1 cellular context compared by ENCODE assay signal in the genomic region with DNA sequence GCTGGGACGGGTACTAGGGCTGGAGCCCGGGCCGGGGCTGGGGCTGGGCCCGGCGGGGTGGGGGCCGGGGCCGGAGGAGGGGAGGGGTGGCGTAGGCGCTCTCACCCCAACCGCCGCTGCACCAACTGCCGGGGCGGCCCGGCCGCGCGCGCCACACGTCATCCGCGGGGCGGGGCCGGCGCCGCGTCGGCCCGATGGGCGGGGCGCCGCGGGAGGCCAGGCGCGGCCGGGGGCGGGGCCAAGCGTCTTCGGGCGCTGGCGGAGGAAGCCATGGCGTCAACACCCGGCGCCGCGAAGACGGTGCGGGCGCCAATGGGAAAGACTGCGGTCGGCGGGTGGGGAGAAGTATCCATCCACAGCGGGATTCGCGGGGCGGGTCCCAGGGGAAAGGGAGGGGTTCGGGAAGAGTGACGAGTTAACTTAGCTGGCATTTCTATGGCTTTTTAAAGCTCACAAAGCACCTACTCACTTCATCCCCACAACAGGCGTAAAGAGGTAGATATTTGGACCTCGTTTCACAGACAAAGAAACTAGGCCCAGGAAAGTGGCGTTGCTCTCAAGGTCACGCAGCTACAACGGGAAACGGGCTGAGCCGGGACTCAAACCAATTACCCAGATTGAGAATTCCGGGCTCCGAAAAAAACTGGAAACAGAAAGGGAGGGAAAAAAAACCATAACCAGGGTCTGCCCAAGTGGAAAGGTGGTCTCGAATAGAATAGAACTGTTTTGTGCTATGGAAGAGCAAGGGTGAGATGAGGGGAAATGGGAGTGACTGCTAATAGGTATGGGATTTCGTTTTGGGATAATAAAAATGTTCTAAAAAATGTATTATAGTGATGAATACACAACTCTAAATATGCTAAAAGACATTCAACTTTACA.
TF ChIP-seq lines count a peak whose summit lies in the region.

A gene with protein sequence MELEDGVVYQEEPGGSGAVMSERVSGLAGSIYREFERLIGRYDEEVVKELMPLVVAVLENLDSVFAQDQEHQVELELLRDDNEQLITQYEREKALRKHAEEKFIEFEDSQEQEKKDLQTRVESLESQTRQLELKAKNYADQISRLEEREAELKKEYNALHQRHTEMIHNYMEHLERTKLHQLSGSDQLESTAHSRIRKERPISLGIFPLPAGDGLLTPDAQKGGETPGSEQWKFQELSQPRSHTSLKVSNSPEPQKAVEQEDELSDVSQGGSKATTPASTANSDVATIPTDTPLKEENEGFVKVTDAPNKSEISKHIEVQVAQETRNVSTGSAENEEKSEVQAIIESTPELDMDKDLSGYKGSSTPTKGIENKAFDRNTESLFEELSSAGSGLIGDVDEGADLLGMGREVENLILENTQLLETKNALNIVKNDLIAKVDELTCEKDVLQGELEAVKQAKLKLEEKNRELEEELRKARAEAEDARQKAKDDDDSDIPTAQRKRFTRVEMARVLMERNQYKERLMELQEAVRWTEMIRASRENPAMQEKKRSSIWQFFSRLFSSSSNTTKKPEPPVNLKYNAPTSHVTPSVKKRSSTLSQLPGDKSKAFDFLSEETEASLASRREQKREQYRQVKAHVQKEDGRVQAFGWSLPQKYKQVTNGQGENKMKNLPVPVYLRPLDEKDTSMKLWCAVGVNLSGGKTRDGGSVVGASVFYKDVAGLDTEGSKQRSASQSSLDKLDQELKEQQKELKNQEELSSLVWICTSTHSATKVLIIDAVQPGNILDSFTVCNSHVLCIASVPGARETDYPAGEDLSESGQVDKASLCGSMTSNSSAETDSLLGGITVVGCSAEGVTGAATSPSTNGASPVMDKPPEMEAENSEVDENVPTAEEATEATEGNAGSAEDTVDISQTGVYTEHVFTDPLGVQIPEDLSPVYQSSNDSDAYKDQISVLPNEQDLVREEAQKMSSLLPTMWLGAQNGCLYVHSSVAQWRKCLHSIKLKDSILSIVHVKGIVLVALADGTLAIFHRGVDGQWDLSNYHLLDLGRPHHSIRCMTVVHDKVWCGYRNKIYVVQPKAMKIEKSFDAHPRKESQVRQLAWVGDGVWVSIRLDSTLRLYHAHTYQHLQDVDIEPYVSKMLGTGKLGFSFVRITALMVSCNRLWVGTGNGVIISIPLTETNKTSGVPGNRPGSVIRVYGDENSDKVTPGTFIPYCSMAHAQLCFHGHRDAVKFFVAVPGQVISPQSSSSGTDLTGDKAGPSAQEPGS (N-terminal part only) (minus strand): TSS at position 130 of the 881 bp plus-strand sequence. CDS start 212 bp downstream, outside the sequence.

TF ChIP-seq in K562, 482 proteins besides CTCF, POLR2A, EP300 and RAD21 (continued from another document and continues in another):
- peak; percentile 38 for TF ChIP-seq ASH1L (IDR thresholded peaks at IDR 0.05; ENCODE audit: borderline replicate concordance, low read depth, partially characterized antibody)
- no peak for TF ChIP-seq HEY1 (CRISPR knock-in tag; IDR thresholded peaks at IDR 0.05; ENCODE audit: borderline replicate concordance)
- no peak for TF ChIP-seq ZNF644 (tag; IDR thresholded peaks at IDR 0.05; ENCODE audit: low read depth)
- no peak for TF ChIP-seq RBBP5 (IDR thresholded peaks at IDR 0.05; ENCODE audit: borderline replicate concordance, insufficient read depth, low read length, poor library complexity, severe bottlenecking)
- no peak for TF ChIP-seq ZNF134 (CRISPR knock-in tag; conservative IDR thresholded peaks at IDR 0.05)
- TF ChIP-seq SAFB (IDR thresholded peaks at IDR 0.05; ENCODE audit: borderline replicate concordance, low read depth, low read length), result no peak
- TF ChIP-seq, protein P1, sequence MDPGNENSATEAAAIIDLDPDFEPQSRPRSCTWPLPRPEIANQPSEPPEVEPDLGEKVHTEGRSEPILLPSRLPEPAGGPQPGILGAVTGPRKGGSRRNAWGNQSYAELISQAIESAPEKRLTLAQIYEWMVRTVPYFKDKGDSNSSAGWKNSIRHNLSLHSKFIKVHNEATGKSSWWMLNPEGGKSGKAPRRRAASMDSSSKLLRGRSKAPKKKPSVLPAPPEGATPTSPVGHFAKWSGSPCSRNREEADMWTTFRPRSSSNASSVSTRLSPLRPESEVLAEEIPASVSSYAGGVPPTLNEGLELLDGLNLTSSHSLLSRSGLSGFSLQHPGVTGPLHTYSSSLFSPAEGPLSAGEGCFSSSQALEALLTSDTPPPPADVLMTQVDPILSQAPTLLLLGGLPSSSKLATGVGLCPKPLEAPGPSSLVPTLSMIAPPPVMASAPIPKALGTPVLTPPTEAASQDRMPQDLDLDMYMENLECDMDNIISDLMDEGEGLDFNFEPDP (CRISPR knock-in tag; IDR thresholded peaks at IDR 0.05), result no peak
- TF ChIP-seq, protein P2, sequence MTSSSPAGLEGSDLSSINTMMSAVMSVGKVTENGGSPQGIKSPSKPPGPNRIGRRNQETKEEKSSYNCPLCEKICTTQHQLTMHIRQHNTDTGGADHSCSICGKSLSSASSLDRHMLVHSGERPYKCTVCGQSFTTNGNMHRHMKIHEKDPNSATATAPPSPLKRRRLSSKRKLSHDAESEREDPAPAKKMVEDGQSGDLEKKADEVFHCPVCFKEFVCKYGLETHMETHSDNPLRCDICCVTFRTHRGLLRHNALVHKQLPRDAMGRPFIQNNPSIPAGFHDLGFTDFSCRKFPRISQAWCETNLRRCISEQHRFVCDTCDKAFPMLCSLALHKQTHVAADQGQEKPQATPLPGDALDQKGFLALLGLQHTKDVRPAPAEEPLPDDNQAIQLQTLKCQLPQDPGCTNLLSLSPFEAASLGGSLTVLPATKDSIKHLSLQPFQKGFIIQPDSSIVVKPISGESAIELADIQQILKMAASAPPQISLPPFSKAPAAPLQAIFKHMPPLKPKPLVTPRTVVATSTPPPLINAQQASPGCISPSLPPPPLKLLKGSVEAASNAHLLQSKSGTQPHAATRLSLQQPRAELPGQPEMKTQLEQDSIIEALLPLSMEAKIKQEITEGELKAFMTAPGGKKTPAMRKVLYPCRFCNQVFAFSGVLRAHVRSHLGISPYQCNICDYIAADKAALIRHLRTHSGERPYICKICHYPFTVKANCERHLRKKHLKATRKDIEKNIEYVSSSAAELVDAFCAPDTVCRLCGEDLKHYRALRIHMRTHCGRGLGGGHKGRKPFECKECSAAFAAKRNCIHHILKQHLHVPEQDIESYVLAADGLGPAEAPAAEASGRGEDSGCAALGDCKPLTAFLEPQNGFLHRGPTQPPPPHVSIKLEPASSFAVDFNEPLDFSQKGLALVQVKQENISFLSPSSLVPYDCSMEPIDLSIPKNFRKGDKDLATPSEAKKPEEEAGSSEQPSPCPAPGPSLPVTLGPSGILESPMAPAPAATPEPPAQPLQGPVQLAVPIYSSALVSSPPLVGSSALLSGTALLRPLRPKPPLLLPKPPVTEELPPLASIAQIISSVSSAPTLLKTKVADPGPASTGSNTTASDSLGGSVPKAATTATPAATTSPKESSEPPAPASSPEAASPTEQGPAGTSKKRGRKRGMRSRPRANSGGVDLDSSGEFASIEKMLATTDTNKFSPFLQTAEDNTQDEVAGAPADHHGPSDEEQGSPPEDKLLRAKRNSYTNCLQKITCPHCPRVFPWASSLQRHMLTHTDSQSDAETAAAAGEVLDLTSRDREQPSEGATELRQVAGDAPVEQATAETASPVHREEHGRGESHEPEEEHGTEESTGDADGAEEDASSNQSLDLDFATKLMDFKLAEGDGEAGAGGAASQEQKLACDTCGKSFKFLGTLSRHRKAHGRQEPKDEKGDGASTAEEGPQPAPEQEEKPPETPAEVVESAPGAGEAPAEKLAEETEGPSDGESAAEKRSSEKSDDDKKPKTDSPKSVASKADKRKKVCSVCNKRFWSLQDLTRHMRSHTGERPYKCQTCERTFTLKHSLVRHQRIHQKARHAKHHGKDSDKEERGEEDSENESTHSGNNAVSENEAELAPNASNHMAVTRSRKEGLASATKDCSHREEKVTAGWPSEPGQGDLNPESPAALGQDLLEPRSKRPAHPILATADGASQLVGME (CRISPR knock-in tag; IDR thresholded peaks at IDR 0.05), result no peak
- TF ChIP-seq HNRNPUL1 (IDR thresholded peaks at IDR 0.05; ENCODE audit: low read length), result no peak
- TF ChIP-seq POU5F1 (IDR thresholded peaks at IDR 0.05; ENCODE audit: borderline replicate concordance, low read depth, low read length, partially characterized antibody), result no peak
- TF ChIP-seq PML (IDR thresholded peaks at IDR 0.05; ENCODE audit: low read length), result no peak
- no peak for TF ChIP-seq RBM17 (IDR thresholded peaks at IDR 0.05; ENCODE audit: borderline replicate concordance, low read depth, low read length)
- no peak for TF ChIP-seq MAFF (IDR thresholded peaks at IDR 0.05; ENCODE audit: low read length)
- TF ChIP-seq, protein P3, sequence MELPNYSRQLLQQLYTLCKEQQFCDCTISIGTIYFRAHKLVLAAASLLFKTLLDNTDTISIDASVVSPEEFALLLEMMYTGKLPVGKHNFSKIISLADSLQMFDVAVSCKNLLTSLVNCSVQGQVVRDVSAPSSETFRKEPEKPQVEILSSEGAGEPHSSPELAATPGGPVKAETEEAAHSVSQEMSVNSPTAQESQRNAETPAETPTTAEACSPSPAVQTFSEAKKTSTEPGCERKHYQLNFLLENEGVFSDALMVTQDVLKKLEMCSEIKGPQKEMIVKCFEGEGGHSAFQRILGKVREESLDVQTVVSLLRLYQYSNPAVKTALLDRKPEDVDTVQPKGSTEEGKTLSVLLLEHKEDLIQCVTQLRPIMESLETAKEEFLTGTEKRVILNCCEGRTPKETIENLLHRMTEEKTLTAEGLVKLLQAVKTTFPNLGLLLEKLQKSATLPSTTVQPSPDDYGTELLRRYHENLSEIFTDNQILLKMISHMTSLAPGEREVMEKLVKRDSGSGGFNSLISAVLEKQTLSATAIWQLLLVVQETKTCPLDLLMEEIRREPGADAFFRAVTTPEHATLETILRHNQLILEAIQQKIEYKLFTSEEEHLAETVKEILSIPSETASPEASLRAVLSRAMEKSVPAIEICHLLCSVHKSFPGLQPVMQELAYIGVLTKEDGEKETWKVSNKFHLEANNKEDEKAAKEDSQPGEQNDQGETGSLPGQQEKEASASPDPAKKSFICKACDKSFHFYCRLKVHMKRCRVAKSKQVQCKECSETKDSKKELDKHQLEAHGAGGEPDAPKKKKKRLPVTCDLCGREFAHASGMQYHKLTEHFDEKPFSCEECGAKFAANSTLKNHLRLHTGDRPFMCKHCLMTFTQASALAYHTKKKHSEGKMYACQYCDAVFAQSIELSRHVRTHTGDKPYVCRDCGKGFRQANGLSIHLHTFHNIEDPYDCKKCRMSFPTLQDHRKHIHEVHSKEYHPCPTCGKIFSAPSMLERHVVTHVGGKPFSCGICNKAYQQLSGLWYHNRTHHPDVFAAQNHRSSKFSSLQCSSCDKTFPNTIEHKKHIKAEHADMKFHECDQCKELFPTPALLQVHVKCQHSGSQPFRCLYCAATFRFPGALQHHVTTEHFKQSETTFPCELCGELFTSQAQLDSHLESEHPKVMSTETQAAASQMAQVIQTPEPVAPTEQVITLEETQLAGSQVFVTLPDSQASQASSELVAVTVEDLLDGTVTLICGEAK (IDR thresholded peaks at IDR 0.05), result peak; percentile 63
- TF ChIP-seq, protein P3 (CRISPR knock-in tag; IDR thresholded peaks at IDR 0.05), result no peak
- TF ChIP-seq MEIS2 (IDR thresholded peaks at IDR 0.05; ENCODE audit: partially characterized antibody), result no peak
